28 cellular contexts compared by ENCODE assay signal in genomic region chr13:53123536-53123935, GRCh38.
"Had no signal": no experiment of that assay in that cellular context is flagged by ENCODE, and none has a peak within 500 bp of the region (broad histone marks: within the 10 kb centered on the region; RNA-seq: fewer than 3 reads in every experiment).

No MANE protein-coding gene starts in this region.

- H3K27ac ChIP-seq: ascending aorta, cardiac muscle cell, VCaP had no signal

- H3K9me3 ChIP-seq: ascending aorta had no signal

- H3K4me3 ChIP-seq: ascending aorta, cardiac muscle cell had no signal

- ATAC-seq: activated CD8-positive, alpha-beta T cell treated with anti-CD3 and anti-CD28 coated beads for 36 hours; activated naive CD8-positive, alpha-beta T cell treated with anti-CD3 and anti-CD28 coated beads, Interleukin-2, amount 50 U/mL, for 24 hours had no signal

- H3K4me1 ChIP-seq: ascending aorta had no signal

- DNase-seq: activated B cell treated with CpG ODN at 0.5 μM for 24 hours; activated CD4-positive, alpha-beta memory T cell treated with anti-CD3 and anti-CD28 coated beads for 36 hours; activated CD4-positive, alpha-beta T cell treated with anti-CD3 and anti-CD28 coated beads for 4 hours; activated CD4-positive, alpha-beta T cell treated with anti-CD3 and anti-CD28 coated beads, Interleukin-2, amount 10 ng/mL, durations not matched to agents 24 days and 14 days; activated CD4-positive, alpha-beta T cell treated with anti-CD3 and anti-CD28 coated beads, Interleukin-2, amount 50 U/mL, for 1 hour; activated CD4-positive, alpha-beta T cell treated with anti-CD3 and anti-CD28 coated beads, Interleukin-2, amount 50 U/mL, for 4 hours; activated CD4-positive, CD25-positive, alpha-beta regulatory T cell treated with anti-CD3 and anti-CD28 coated beads, Interleukin-2, amount 50 U/mL, for 72 hours; activated CD8-positive, alpha-beta memory T cell treated with anti-CD3 and anti-CD28 coated beads, Interleukin-2, amount 50 U/mL, for 4 hours; activated CD8-positive, alpha-beta T cell treated with anti-CD3 and anti-CD28 coated beads for 36 hours; activated effector memory CD4-positive, alpha-beta T cell treated with Interleukin-2 at 50 U/mL for 16 hours; activated gamma-delta T cell; activated naive CD4-positive, alpha-beta T cell treated with anti-CD3 and anti-CD28 coated beads, Interleukin-2, amount 10 ng/mL, durations not matched to agents 7 days and 5 days; activated naive CD4-positive, alpha-beta T cell treated with Interleukin-2 at 50 U/mL for 16 hours; activated naive CD8-positive, alpha-beta T cell treated with anti-CD3 and anti-CD28 coated beads, Interleukin-2, amount 10 ng/mL, durations not matched to agents 7 days and 5 days; activated naive CD8-positive, alpha-beta T cell treated with anti-CD3 and anti-CD28 coated beads, Interleukin-2, amount 50 U/mL, for 24 hours; activated T-cell treated with anti-CD3 and anti-CD28 coated beads for 4 hours; activated T-cell treated with anti-CD3 and anti-CD28 coated beads, Interleukin-2, amount 50 U/mL, for 24 hours; activated T-cell treated with anti-CD3 and anti-CD28 coated beads, Interleukin-2, amount 50 U/mL, for 48 hours; amygdala; anterior cingulate cortex; caudate nucleus; cerebellar nuclear complex; T-helper 1 cell; T-helper 2 cell; T-helper 9 cell had no signal

- H3K36me3 ChIP-seq: ascending aorta, cardiac muscle cell had no signal

- H3K27me3 ChIP-seq: ascending aorta, cardiac muscle cell had no signal
